In the genomic region with DNA sequence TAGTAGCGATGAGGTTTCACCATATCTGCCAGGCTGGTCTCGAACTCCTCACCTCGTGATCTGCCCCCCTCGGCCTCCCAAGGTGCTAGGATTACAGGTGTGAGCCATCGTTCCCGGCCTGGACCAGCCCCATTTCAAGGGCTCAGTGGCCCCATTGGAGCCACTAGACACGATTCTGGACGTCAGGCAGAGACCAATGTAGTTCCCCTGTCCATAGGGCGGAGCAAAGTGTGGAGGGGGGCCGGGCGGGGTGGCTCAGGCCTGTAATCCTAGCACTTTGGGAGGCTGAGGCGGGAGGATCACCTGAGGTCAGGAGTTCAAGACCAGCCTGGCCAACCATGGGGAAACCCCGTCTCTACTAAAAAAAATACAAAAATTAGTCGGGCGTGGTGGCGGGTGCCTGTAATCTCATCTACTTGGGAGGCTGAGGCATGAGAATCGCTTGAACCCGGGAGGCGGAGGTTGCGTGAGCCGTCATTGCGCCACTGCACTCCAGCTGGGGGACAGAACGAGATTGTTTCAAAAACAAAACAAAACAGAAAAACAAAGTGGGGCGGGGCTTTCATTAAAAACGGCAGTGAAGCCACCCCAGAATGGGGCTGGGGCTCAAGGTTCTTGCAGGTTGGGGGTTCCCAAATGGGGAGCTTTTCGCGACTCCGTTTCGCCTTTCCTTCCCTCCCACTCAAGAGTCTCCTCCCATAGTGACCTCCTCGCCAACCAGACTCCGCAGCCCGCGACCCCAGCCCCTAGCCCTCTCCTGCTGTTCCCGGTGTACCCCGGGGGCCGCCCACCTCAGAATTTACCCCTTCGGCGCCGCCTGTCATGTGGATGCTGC, we compare ENCODE assay signal across 8 cellular contexts.
DNase-seq lines count a peak whose midpoint lies in the region; ATAC-seq and TF ChIP-seq lines count a peak whose summit lies in the region.

No MANE protein-coding gene starts in this region.

- POLR2A ChIA-PET in RWPE1 (lab: Yijun Ruan, JAX; ENCODE audit: low non-redundant PET): interaction anchor here (2.4 kb wide), 1 partner anchor 11 kb away, joined by 13 read pairs; a partner anchor contains a TSS

- DNase-seq in RWPE1 (ENCODE audit: low spot score) (no peak), epithelial cell of prostate (ENCODE audit: low read depth, low spot score) (no peak), iPS-NIHi7 (ENCODE audit: extremely low spot score) (no peak), NCI-H524 (lab: John Stamatoyannopoulos, UW) (no peak), HPDE6-E6E7 (ENCODE audit: extremely low spot score) (no peak)

- H2AFZ ChIP-seq in parathyroid adenoma: peak overlapping the region; percentile 91

- H3K27ac ChIP-seq in DOHH2 (ENCODE audit: low read depth, low read length) (no peak overlapping the region), RWPE1 (peak overlapping the region; percentile 99), epithelial cell of prostate (peak overlapping the region; percentile 99), parathyroid adenoma (peak overlapping the region; percentile 43)

- no peak for ATAC-seq in HG03469 (IDR thresholded peaks at IDR 0.05; ENCODE audit: unreplicated experiment)

- H3K9me3 ChIP-seq in DOHH2 (ENCODE audit: control insufficient read depth, insufficient read depth, low read length) (no peaks in the 10 kb centered on the region), parathyroid adenoma (ENCODE audit: control insufficient read depth, low read length) (no peaks in the 10 kb centered on the region)

- H3K4me1 ChIP-seq in DOHH2 (ENCODE audit: control insufficient read depth, low read length): peaks cover 33% of the 10 kb centered on the region
- peaks cover 13% of the 10 kb centered on the region for H3K4me1 ChIP-seq in parathyroid adenoma

- CTCF ChIA-PET in RWPE1 (lab: Yijun Ruan, JAX): no interaction called here

- H4K20me1 ChIP-seq in DOHH2 (ENCODE audit: control insufficient read depth, insufficient read depth, low read depth, low read length): peaks cover 3% of the 10 kb centered on the region; the same call in 1 of the 2 replicates

- H3K4me3 ChIP-seq in DOHH2 (ENCODE audit: low read length): peak overlapping the region; percentile 93
- H3K4me3 ChIP-seq in parathyroid adenoma (ENCODE audit: low read depth, low read length): peak overlapping the region; percentile 94

- peak overlapping the region; percentile 97 for H3K4me2 ChIP-seq in DOHH2 (ENCODE audit: low read length)
- H3K4me2 ChIP-seq in parathyroid adenoma (ENCODE audit: low read length): peak overlapping the region; percentile 84

- H3K27me3 ChIP-seq in DOHH2 (ENCODE audit: control insufficient read depth, low read length) (no peaks in the 10 kb centered on the region), parathyroid adenoma (ENCODE audit: control insufficient read depth, insufficient read depth, low read length) (no peaks in the 10 kb centered on the region)

- peaks cover 14% of the 10 kb centered on the region for H3K36me3 ChIP-seq in DOHH2 (ENCODE audit: control insufficient read depth, low read length)
- H3K36me3 ChIP-seq in parathyroid adenoma (ENCODE audit: control insufficient read depth, insufficient read depth, low read length): no peaks in the 10 kb centered on the region

- H3K9me2 ChIP-seq in DOHH2 (replicated peaks; ENCODE audit: control insufficient read depth, low read length): no peaks in the 10 kb centered on the region

- H3K79me2 ChIP-seq in DOHH2 (ENCODE audit: control insufficient read depth, low read length) (peaks cover 41% of the 10 kb centered on the region), parathyroid adenoma (peaks cover 13% of the 10 kb centered on the region)

- TF ChIP-seq CTCF in DOHH2 (IDR thresholded peaks at IDR 0.05; ENCODE audit: low read depth, low read length, poor library complexity, severe bottlenecking): no peak
- TF ChIP-seq CTCF in RWPE1 (conservative IDR thresholded peaks at IDR 0.05; ENCODE audit: low read depth): no peak
- no peak for TF ChIP-seq CTCF in parathyroid adenoma (IDR thresholded peaks at IDR 0.05)

- H3K9ac ChIP-seq in parathyroid adenoma: no peak overlapping the region

- H3F3A ChIP-seq in DOHH2 (ENCODE audit: control insufficient read depth, insufficient read depth): peaks cover 5% of the 10 kb centered on the region; the same call in 1 of the 2 replicates
